In the genomic region with DNA sequence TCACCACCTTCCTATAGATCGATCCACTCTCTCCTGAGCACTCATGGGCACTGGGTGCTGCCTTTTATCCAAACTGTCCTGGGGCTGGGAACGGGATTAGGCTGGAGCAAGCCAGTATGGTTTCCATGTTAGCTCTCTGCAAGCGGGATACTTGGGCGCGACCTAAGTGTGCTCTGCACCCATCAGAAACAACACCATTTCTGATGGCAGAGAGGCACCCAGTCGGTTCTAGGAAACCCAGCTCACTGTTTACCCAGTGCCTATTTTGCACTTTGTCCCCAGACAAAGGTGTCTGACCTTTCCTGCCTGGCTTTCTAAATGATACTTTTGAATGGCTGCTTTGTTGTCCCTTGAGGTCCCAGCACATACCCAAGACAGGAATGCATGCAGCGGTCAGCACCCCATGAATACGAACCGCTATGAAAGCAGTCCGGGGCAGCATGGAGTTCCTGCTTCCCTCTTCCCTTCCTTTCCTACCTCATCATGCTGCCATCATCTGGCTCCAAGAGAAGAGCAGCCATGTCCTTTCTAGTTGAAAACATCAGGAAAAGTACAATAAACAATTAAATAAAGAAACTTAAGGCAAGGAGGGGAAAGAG, we compare ENCODE assay signal across 1 cellular context.
TF ChIP-seq lines count a peak whose summit lies in the region.

No MANE protein-coding gene starts in this region.

TF ChIP-seq in HepG2, 621 proteins besides CTCF, POLR2A, EP300 and RAD21 (continued from another document and continues in another):
- no peak for TF ChIP-seq ZFP62 (CRISPR knock-in tag; IDR thresholded peaks at IDR 0.05)
- peak; percentile 84; the same call in 1 of the 2 replicates for TF ChIP-seq EHMT2 (IDR thresholded peaks at IDR 0.05; ENCODE audit: borderline replicate concordance, low read depth, low read length)
- TF ChIP-seq NFE2 (CRISPR knock-in tag; IDR thresholded peaks at IDR 0.05) = no peak
- no peak for TF ChIP-seq DR1 (CRISPR knock-in tag; IDR thresholded peaks at IDR 0.05)
- TF ChIP-seq, protein P1, sequence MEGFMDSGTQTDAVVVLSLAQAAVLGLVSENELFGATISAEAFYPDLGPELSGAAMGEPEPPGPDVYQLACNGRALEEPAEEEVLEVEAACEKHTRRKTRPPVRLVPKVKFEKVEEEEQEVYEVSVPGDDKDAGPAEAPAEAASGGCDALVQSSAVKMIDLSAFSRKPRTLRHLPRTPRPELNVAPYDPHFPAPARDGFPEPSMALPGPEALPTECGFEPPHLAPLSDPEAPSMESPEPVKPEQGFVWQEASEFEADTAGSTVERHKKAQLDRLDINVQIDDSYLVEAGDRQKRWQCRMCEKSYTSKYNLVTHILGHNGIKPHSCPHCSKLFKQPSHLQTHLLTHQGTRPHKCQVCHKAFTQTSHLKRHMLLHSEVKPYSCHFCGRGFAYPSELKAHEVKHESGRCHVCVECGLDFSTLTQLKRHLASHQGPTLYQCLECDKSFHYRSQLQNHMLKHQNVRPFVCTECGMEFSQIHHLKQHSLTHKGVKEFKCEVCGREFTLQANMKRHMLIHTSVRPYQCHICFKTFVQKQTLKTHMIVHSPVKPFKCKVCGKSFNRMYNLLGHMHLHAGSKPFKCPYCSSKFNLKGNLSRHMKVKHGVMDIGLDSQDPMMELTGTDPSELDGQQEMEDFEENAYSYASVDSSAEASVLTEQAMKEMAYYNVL (CRISPR knock-in tag; IDR thresholded peaks at IDR 0.05; ENCODE audit: borderline replicate concordance) = no peak
- no peak for TF ChIP-seq TOPORS (CRISPR knock-in tag; IDR thresholded peaks at IDR 0.05)
- TF ChIP-seq NFKB2 (CRISPR knock-in tag; IDR thresholded peaks at IDR 0.05; ENCODE audit: borderline replicate concordance) = no peak
- peak; percentile 37; the same call in 1 of the 2 replicates for TF ChIP-seq GATAD1 (CRISPR knock-in tag; IDR thresholded peaks at IDR 0.05)
- TF ChIP-seq, protein P2, sequence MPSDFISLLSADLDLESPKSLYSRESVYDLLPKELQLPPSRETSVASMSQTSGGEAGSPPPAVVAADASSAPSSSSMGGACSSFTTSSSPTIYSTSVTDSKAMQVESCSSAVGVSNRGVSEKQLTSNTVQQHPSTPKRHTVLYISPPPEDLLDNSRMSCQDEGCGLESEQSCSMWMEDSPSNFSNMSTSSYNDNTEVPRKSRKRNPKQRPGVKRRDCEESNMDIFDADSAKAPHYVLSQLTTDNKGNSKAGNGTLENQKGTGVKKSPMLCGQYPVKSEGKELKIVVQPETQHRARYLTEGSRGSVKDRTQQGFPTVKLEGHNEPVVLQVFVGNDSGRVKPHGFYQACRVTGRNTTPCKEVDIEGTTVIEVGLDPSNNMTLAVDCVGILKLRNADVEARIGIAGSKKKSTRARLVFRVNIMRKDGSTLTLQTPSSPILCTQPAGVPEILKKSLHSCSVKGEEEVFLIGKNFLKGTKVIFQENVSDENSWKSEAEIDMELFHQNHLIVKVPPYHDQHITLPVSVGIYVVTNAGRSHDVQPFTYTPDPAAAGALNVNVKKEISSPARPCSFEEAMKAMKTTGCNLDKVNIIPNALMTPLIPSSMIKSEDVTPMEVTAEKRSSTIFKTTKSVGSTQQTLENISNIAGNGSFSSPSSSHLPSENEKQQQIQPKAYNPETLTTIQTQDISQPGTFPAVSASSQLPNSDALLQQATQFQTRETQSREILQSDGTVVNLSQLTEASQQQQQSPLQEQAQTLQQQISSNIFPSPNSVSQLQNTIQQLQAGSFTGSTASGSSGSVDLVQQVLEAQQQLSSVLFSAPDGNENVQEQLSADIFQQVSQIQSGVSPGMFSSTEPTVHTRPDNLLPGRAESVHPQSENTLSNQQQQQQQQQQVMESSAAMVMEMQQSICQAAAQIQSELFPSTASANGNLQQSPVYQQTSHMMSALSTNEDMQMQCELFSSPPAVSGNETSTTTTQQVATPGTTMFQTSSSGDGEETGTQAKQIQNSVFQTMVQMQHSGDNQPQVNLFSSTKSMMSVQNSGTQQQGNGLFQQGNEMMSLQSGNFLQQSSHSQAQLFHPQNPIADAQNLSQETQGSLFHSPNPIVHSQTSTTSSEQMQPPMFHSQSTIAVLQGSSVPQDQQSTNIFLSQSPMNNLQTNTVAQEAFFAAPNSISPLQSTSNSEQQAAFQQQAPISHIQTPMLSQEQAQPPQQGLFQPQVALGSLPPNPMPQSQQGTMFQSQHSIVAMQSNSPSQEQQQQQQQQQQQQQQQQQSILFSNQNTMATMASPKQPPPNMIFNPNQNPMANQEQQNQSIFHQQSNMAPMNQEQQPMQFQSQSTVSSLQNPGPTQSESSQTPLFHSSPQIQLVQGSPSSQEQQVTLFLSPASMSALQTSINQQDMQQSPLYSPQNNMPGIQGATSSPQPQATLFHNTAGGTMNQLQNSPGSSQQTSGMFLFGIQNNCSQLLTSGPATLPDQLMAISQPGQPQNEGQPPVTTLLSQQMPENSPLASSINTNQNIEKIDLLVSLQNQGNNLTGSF (CRISPR knock-in tag; IDR thresholded peaks at IDR 0.05) = no peak
- peak; percentile 63; the same call in 1 of the 2 replicates for TF ChIP-seq KMT2A (CRISPR knock-in tag; IDR thresholded peaks at IDR 0.05)
- TF ChIP-seq NR2F6 (IDR thresholded peaks at IDR 0.05) = peak; percentile 98
- peak; percentile 99 for TF ChIP-seq NR2F6 (CRISPR knock-in tag; IDR thresholded peaks at IDR 0.05)
- TF ChIP-seq NAIF1 (CRISPR knock-in tag; IDR thresholded peaks at IDR 0.05; ENCODE audit: borderline replicate concordance) = no peak
- no peak for TF ChIP-seq KLF13 (CRISPR knock-in tag; IDR thresholded peaks at IDR 0.05)
- TF ChIP-seq, protein P3, sequence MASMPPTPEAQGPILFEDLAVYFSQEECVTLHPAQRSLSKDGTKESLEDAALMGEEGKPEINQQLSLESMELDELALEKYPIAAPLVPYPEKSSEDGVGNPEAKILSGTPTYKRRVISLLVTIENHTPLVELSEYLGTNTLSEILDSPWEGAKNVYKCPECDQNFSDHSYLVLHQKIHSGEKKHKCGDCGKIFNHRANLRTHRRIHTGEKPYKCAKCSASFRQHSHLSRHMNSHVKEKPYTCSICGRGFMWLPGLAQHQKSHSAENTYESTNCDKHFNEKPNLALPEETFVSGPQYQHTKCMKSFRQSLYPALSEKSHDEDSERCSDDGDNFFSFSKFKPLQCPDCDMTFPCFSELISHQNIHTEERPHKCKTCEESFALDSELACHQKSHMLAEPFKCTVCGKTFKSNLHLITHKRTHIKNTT (CRISPR knock-in tag; IDR thresholded peaks at IDR 0.05) = no peak
- TF ChIP-seq, protein P4, sequence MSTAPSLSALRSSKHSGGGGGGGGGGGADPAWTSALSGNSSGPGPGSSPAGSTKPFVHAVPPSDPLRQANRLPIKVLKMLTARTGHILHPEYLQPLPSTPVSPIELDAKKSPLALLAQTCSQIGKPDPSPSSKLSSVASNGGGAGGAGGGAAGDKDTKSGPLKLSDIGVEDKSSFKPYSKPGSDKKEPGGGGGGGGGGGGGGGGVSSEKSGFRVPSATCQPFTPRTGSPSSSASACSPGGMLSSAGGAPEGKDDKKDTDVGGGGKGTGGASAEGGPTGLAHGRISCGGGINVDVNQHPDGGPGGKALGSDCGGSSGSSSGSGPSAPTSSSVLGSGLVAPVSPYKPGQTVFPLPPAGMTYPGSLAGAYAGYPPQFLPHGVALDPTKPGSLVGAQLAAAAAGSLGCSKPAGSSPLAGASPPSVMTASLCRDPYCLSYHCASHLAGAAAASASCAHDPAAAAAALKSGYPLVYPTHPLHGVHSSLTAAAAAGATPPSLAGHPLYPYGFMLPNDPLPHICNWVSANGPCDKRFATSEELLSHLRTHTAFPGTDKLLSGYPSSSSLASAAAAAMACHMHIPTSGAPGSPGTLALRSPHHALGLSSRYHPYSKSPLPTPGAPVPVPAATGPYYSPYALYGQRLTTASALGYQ (CRISPR knock-in tag; IDR thresholded peaks at IDR 0.05) = peak; percentile 73; the same call in 1 of the 2 replicates
- peak; percentile 85; the same call in 1 of the 2 replicates for TF ChIP-seq NFKBIZ (CRISPR knock-in tag; IDR thresholded peaks at IDR 0.05)
- TF ChIP-seq YEATS4 (CRISPR knock-in tag; IDR thresholded peaks at IDR 0.05; ENCODE audit: borderline replicate concordance) = peak; percentile 46; the same call in 1 of the 2 replicates
- peak; percentile 58; the same call in 1 of the 2 replicates for TF ChIP-seq KDM4B (CRISPR knock-in tag; IDR thresholded peaks at IDR 0.05)
- 0 out of 2 replicates have a peak, but pooled peaks have one; percentile 44 for TF ChIP-seq ZNF747 (CRISPR knock-in tag; IDR thresholded peaks at IDR 0.05; ENCODE audit: borderline replicate concordance)
- peak; percentile 95 for TF ChIP-seq GATAD2A (CRISPR knock-in tag; IDR thresholded peaks at IDR 0.05)
- peak; percentile 67; the same call in 1 of the 2 replicates for TF ChIP-seq ZMAT3 (CRISPR knock-in tag; conservative IDR thresholded peaks at IDR 0.05)
- peak; percentile 24; the same call in 1 of the 2 replicates for TF ChIP-seq ZSCAN21 (CRISPR knock-in tag; IDR thresholded peaks at IDR 0.05; ENCODE audit: borderline replicate concordance)
- TF ChIP-seq AKAP8 (CRISPR knock-in tag; IDR thresholded peaks at IDR 0.05) = no peak
- TF ChIP-seq ATAD3A (CRISPR knock-in tag; IDR thresholded peaks at IDR 0.05) = no peak
- TF ChIP-seq PLRG1 (conservative IDR thresholded peaks at IDR 0.05) = no peak
- TF ChIP-seq CEBPB (IDR thresholded peaks at IDR 0.05; ENCODE audit: borderline replicate concordance, low read depth, low read length) = no peak
- TF ChIP-seq ZNF670 (CRISPR knock-in tag; IDR thresholded peaks at IDR 0.05; ENCODE audit: borderline replicate concordance) = no peak
- TF ChIP-seq ZNF652 (CRISPR knock-in tag; IDR thresholded peaks at IDR 0.05; ENCODE audit: borderline replicate concordance, low read depth) = no peak
- TF ChIP-seq MIER2 (CRISPR knock-in tag; IDR thresholded peaks at IDR 0.05) = peak; percentile 22; the same call in 1 of the 2 replicates
- peak; percentile 63 for TF ChIP-seq TCF7 (IDR thresholded peaks at IDR 0.05; ENCODE audit: low read depth)
- TF ChIP-seq, protein P5, sequence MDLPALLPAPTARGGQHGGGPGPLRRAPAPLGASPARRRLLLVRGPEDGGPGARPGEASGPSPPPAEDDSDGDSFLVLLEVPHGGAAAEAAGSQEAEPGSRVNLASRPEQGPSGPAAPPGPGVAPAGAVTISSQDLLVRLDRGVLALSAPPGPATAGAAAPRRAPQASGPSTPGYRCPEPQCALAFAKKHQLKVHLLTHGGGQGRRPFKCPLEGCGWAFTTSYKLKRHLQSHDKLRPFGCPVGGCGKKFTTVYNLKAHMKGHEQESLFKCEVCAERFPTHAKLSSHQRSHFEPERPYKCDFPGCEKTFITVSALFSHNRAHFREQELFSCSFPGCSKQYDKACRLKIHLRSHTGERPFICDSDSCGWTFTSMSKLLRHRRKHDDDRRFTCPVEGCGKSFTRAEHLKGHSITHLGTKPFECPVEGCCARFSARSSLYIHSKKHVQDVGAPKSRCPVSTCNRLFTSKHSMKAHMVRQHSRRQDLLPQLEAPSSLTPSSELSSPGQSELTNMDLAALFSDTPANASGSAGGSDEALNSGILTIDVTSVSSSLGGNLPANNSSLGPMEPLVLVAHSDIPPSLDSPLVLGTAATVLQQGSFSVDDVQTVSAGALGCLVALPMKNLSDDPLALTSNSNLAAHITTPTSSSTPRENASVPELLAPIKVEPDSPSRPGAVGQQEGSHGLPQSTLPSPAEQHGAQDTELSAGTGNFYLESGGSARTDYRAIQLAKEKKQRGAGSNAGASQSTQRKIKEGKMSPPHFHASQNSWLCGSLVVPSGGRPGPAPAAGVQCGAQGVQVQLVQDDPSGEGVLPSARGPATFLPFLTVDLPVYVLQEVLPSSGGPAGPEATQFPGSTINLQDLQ (CRISPR knock-in tag; IDR thresholded peaks at IDR 0.05) = no peak; the same call in 1 of the 2 replicates
- TF ChIP-seq ZBTB20 (CRISPR knock-in tag; IDR thresholded peaks at IDR 0.05; ENCODE audit: borderline replicate concordance, low read depth) = peak; percentile 84
- TF ChIP-seq POLR2AphosphoS2 (IDR thresholded peaks at IDR 0.05; ENCODE audit: low read depth, low read length) = no peak
- TF ChIP-seq, protein P6, sequence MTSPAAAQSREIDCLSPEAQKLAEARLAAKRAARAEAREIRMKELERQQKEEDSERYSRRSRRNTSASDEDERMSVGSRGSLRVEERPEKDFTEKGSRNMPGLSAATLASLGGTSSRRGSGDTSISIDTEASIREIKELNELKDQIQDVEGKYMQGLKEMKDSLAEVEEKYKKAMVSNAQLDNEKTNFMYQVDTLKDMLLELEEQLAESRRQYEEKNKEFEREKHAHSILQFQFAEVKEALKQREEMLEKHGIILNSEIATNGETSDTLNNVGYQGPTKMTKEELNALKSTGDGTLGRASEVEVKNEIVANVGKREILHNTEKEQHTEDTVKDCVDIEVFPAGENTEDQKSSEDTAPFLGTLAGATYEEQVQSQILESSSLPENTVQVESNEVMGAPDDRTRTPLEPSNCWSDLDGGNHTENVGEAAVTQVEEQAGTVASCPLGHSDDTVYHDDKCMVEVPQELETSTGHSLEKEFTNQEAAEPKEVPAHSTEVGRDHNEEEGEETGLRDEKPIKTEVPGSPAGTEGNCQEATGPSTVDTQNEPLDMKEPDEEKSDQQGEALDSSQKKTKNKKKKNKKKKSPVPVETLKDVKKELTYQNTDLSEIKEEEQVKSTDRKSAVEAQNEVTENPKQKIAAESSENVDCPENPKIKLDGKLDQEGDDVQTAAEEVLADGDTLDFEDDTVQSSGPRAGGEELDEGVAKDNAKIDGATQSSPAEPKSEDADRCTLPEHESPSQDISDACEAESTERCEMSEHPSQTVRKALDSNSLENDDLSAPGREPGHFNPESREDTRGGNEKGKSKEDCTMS (CRISPR knock-in tag; conservative IDR thresholded peaks at IDR 0.05) = no peak
- TF ChIP-seq SALL1 (CRISPR knock-in tag; IDR thresholded peaks at IDR 0.05) = peak; percentile 97
- TF ChIP-seq ADNP (CRISPR knock-in tag; IDR thresholded peaks at IDR 0.05) = no peak
- peak; percentile 47; the same call in 1 of the 2 replicates for TF ChIP-seq CBX5 (CRISPR knock-in tag; IDR thresholded peaks at IDR 0.05; ENCODE audit: borderline replicate concordance)
- peak; percentile 83 for TF ChIP-seq NFIC (IDR thresholded peaks at IDR 0.05; ENCODE audit: low read length)
- TF ChIP-seq, protein P7, sequence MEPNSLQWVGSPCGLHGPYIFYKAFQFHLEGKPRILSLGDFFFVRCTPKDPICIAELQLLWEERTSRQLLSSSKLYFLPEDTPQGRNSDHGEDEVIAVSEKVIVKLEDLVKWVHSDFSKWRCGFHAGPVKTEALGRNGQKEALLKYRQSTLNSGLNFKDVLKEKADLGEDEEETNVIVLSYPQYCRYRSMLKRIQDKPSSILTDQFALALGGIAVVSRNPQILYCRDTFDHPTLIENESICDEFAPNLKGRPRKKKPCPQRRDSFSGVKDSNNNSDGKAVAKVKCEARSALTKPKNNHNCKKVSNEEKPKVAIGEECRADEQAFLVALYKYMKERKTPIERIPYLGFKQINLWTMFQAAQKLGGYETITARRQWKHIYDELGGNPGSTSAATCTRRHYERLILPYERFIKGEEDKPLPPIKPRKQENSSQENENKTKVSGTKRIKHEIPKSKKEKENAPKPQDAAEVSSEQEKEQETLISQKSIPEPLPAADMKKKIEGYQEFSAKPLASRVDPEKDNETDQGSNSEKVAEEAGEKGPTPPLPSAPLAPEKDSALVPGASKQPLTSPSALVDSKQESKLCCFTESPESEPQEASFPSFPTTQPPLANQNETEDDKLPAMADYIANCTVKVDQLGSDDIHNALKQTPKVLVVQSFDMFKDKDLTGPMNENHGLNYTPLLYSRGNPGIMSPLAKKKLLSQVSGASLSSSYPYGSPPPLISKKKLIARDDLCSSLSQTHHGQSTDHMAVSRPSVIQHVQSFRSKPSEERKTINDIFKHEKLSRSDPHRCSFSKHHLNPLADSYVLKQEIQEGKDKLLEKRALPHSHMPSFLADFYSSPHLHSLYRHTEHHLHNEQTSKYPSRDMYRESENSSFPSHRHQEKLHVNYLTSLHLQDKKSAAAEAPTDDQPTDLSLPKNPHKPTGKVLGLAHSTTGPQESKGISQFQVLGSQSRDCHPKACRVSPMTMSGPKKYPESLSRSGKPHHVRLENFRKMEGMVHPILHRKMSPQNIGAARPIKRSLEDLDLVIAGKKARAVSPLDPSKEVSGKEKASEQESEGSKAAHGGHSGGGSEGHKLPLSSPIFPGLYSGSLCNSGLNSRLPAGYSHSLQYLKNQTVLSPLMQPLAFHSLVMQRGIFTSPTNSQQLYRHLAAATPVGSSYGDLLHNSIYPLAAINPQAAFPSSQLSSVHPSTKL (CRISPR knock-in tag; IDR thresholded peaks at IDR 0.05) = peak; percentile 95
- no peak for TF ChIP-seq ETV6 (CRISPR knock-in tag; conservative IDR thresholded peaks at IDR 0.05)
